In genomic region chr5:51034501-51034900, GRCh38 we compare ENCODE assay signal across 22 cellular contexts.
A peak's percentile ranks its signal among the peaks of the same experiment; 100 is the strongest.
DNase-seq lines count a peak whose midpoint lies in the region; TF ChIP-seq lines count a peak whose summit lies in the region.
"Had no signal": no experiment of that assay in that cellular context is flagged by ENCODE, and none has a peak within 500 bp of the region (broad histone marks: within the 10 kb centered on the region; RNA-seq: fewer than 3 reads in every experiment).

No MANE protein-coding gene starts in this region.

- H3K27ac ChIP-seq in 22Rv1 (peak overlapping the region; percentile 50), OCI-LY7 (ENCODE audit: low read depth, low read length, poor library complexity, severe bottlenecking) (no peak overlapping the region), substantia nigra (ENCODE audit: low read depth, low read length, poor library complexity, severe bottlenecking) (no peak overlapping the region)
- H3K27ac ChIP-seq: GM23248, RWPE1 had no signal

- DNase-seq in NCI-H1092 treated with DMSO at 0.1 percent for 48 hours (lab: John Stamatoyannopoulos, UW) (peak; percentile 2), NCI-H1092 (lab: John Stamatoyannopoulos, UW) (no peak), NCI-H2029 (lab: John Stamatoyannopoulos, UW) (peak; percentile 9), NCI-H69 (lab: John Stamatoyannopoulos, UW) (peak; percentile 93), OCI-LY7 (ENCODE audit: low spot score) (no peak), substantia nigra (lab: John Stamatoyannopoulos, UW) (no peak), occipital lobe (lab: John Stamatoyannopoulos, UW) (no peak)
- DNase-seq: DMS79, EL, GDM1, GM23248, H7, Kasumi-1, MV-4-11, NCI-H1694 treated with DMSO at 0.1 percent for 48 hours, NCI-H2171, NCI-H226, SHP77 had no signal

- no peaks in the 10 kb centered on the region for H3K79me2 ChIP-seq in OCI-LY7 (ENCODE audit: insufficient read depth, low read depth, low read length)

- no peaks in the 10 kb centered on the region for H3K9me2 ChIP-seq in OCI-LY7 (ENCODE audit: insufficient read depth, low read length)

- CTCF ChIA-PET in OCI-LY7 (lab: Charles Lee; ENCODE audit: unreplicated experiment), result no interaction called here

- H3K4me3 ChIP-seq in OCI-LY7 (ENCODE audit: low read depth, low read length, poor library complexity, severe bottlenecking), result no peak overlapping the region
- H3K4me3 ChIP-seq: GM12878, GM23248, K562 had no signal

- no peak overlapping the region for H3K4me2 ChIP-seq in OCI-LY7 (ENCODE audit: low read length)

- TF ChIP-seq CTCF in 22Rv1 (IDR thresholded peaks at IDR 0.05), result no peak
- no peak for TF ChIP-seq CTCF in OCI-LY7 (conservative IDR thresholded peaks at IDR 0.05; ENCODE audit: low read length)

- H3K9me3 ChIP-seq in OCI-LY7 (ENCODE audit: low read length), result no peaks in the 10 kb centered on the region

- no peaks in the 10 kb centered on the region for H3K4me1 ChIP-seq in OCI-LY7 (ENCODE audit: insufficient read depth, low read length, poor library complexity, severe bottlenecking)

- BruUV-seq in OCI-LY7 (replicated peaks; lab: Mats Ljungman, UMichigan), result no TSS peak

- POLR2A ChIA-PET in OCI-LY7 (lab: Charles Lee), result no interaction called here

- no peaks in the 10 kb centered on the region for H4K20me1 ChIP-seq in OCI-LY7 (ENCODE audit: insufficient read depth, low read length)

- intact Hi-C loops in OCI-LY7 (cut with micrococcal nuclease; ENCODE audit: unreplicated experiment), result no loop called here

- no peak overlapping the region for H2AFZ ChIP-seq in OCI-LY7 (ENCODE audit: low read length)
- H2AFZ ChIP-seq: GM23248 had no signal

- H3K36me3 ChIP-seq in OCI-LY7 (ENCODE audit: insufficient read depth, low read length), result no peaks in the 10 kb centered on the region

Comparison
In these comparisons a context has a peak if more than half of its experiments do, and no peak if none do; other contexts are left out.
1. DNase-seq: peak in NCI-H1092 treated with DMSO at 0.1 percent for 48 hours (single experiment), NCI-H2029 (single experiment) and NCI-H69 (single experiment); none in NCI-H1092 (single experiment), OCI-LY7 (single experiment), substantia nigra (0 of 49) and occipital lobe (single experiment).